Comparison of ENCODE assay signal across 8 cellular contexts in the genomic region with DNA sequence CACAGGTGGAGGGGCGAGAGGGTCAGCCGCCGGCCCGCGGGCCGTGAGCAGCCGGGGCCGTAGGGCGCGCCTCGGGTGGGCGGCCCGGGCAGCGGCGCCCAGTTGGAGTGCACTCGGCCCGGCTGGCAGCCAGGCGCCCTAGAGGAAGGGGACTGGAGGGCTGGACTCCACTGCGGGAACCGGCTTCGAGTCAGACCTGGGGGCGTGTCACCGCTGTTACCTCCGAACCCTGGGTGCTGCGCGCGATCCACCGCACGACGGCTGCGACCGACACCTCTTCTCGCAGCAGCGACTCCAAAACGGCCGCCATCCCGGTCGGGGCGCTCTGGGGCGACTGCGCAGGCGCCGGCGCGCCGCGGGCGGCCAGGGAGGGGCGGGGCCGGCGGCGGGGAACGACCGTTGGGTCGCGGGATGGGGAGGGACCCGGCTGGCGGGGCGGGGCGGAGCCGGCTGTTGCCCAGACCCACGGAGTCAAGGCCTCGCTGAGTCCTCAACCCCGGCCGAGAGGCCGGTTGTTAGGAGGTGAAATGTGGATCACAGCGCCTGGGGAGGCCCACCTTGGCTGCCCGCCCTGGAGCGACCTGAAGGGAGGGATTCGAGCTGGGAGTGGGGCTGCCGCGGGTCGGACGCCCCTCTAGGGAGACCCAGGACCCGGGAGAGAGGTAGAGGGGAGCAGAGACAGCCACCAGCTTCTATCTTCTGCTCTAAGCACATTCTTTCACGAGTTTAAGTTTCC. TPM values are rescaled to one million over a fixed set of nuclear protein-coding genes. Genes with fewer than 3 reads are reported as not detected.
DNase-seq lines count a peak whose midpoint lies in the region; ATAC-seq and TF ChIP-seq lines count a peak whose summit lies in the region.

A gene with protein sequence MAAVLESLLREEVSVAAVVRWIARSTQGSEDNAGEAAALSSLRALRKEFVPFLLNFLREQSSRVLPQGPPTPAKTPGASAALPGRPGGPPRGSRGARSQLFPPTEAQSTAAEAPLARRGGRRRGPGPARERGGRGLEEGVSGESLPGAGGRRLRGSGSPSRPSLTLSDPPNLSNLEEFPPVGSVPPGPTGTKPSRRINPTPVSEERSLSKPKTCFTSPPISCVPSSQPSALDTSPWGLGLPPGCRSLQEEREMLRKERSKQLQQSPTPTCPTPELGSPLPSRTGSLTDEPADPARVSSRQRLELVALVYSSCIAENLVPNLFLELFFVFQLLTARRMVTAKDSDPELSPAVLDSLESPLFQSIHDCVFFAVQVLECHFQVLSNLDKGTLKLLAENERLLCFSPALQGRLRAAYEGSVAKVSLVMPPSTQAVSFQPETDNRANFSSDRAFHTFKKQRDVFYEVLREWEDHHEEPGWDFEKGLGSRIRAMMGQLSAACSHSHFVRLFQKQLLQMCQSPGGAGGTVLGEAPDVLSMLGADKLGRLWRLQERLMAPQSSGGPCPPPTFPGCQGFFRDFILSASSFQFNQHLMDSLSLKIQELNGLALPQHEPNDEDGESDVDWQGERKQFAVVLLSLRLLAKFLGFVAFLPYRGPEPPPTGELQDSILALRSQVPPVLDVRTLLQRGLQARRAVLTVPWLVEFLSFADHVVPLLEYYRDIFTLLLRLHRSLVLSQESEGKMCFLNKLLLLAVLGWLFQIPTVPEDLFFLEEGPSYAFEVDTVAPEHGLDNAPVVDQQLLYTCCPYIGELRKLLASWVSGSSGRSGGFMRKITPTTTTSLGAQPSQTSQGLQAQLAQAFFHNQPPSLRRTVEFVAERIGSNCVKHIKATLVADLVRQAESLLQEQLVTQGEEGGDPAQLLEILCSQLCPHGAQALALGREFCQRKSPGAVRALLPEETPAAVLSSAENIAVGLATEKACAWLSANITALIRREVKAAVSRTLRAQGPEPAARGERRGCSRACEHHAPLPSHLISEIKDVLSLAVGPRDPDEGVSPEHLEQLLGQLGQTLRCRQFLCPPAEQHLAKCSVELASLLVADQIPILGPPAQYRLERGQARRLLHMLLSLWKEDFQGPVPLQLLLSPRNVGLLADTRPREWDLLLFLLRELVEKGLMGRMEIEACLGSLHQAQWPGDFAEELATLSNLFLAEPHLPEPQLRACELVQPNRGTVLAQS (minus strand): TSS at position 336 of the 736 bp plus-strand sequence. CDS start 26 bp downstream, at position 310.

- H3K79me2 ChIP-seq in mesendoderm (ENCODE audit: control insufficient read depth, insufficient read depth, low read length) = peaks cover 2% of the 10 kb centered on the region

- H3K9me3 Mint-ChIP-seq in CD4-positive, CD25-positive, alpha-beta regulatory T cell = no peaks in the 10 kb centered on the region

- H2BK5ac ChIP-seq in mesendoderm (ENCODE audit: low read length) = no peak within 1 kb of the TSS

- peak; percentile 87 to 91 (median 88) for DNase-seq in CD4-positive, CD25-positive, alpha-beta regulatory T cell
- DNase-seq in HL-60 (ENCODE audit: low read depth in 1 of 2, low spot score in 1 of 2) = peak; percentile 71 to 89
- peak; percentile 75 for DNase-seq in NOMO-1 treated with dmso at 0.1 percent for 144 hours (lab: John Stamatoyannopoulos, UW; ENCODE audit: unreplicated experiment)
- DNase-seq in activated CD8-positive, alpha-beta memory T cell treated with anti-CD3 and anti-CD28 coated beads for 48 hours (ENCODE audit: low read depth in 2 of 3, low spot score in 2 of 3) = peak; percentile 84 to 93 (median 87)
- DNase-seq in mesendoderm = peak; percentile 86
- DNase-seq in stimulated activated CD8-positive, alpha-beta memory T cell treated with anti-CD3 and anti-CD28 coated beads, Interleukin-12 subunit alpha, Interleukin-12 subunit beta, amount 100 ng/mL, for 24 hours (ENCODE audit: extremely low read depth) = peak; percentile 83

- H3K4ac ChIP-seq in mesendoderm (ENCODE audit: low read depth, low read length) = peak within 1 kb of the TSS; percentile 66

- peaks cover 10% of the 10 kb centered on the region for H3K36me3 Mint-ChIP-seq in CD4-positive, CD25-positive, alpha-beta regulatory T cell

- peak; percentile 90 for ATAC-seq in CD4-positive, CD25-positive, alpha-beta regulatory T cell (ENCODE audit: low read depth in 2 of 2)
- peak; percentile 77 for ATAC-seq in GM19452 (IDR thresholded peaks at IDR 0.05; ENCODE audit: unreplicated experiment)

- peak within 1 kb of the TSS; percentile 75 for H3K27ac ChIP-seq in CD4-positive, CD25-positive, alpha-beta regulatory T cell (ENCODE audit: insufficient read depth, low read length, poor library complexity, severe bottlenecking)
- H3K27ac ChIP-seq in HL-60 (replicated peaks) (peak within 1 kb of the TSS; percentile 86), mesendoderm (ENCODE audit: low read depth, low read length) (peak within 1 kb of the TSS; percentile 63)

- H2BK120ac ChIP-seq in mesendoderm (ENCODE audit: low read depth, low read length) = no peak within 1 kb of the TSS

- H3K4me3 Mint-ChIP-seq in CD4-positive, CD25-positive, alpha-beta regulatory T cell = peak within 1 kb of the TSS; percentile 77 to 89 (median 85)

- H2BK15ac ChIP-seq in mesendoderm (replicated peaks; ENCODE audit: low read depth) = no peak within 1 kb of the TSS

- H3K4me2 ChIP-seq in mesendoderm (ENCODE audit: low read length) = peak within 1 kb of the TSS; percentile 84

- WGBS in mesendoderm (ENCODE audit: extremely low coverage, insufficient coverage, low lambda C conversion rate) = no CpG with 5 or more reads among the region's 76 CpGs

- H4K5ac ChIP-seq in mesendoderm (ENCODE audit: low read length) = peak within 1 kb of the TSS; percentile 91

- no peak within 1 kb of the TSS for H3K23ac ChIP-seq in mesendoderm (ENCODE audit: low read length)

- H3K4me1 ChIP-seq in CD4-positive, CD25-positive, alpha-beta regulatory T cell (ENCODE audit: control insufficient read depth, insufficient read depth, low read length, poor library complexity, severe bottlenecking) = peaks cover 18% of the 10 kb centered on the region
- H3K4me1 ChIP-seq in endocrine pancreas (ENCODE audit: control insufficient read depth, insufficient read depth, low read length) (no peaks in the 10 kb centered on the region), mesendoderm (ENCODE audit: control insufficient read depth, low read depth, low read length) (peaks cover 4% of the 10 kb centered on the region)

- H3K27me3 Mint-ChIP-seq in CD4-positive, CD25-positive, alpha-beta regulatory T cell = no peaks in the 10 kb centered on the region

- H3K56ac ChIP-seq in mesendoderm (ENCODE audit: low read length) = peak within 1 kb of the TSS; percentile 95

- H3K79me1 ChIP-seq in mesendoderm (ENCODE audit: low read length) = peaks cover 3% of the 10 kb centered on the region

- peak within 1 kb of the TSS; percentile 80 for H3K9ac ChIP-seq in endocrine pancreas (ENCODE audit: control insufficient read depth, insufficient read depth, low read length)
- peak within 1 kb of the TSS; percentile 95 for H3K9ac ChIP-seq in mesendoderm (ENCODE audit: low read length)

- peaks cover 20% of the 10 kb centered on the region for H3K36me3 ChIP-seq in CD4-positive, CD25-positive, alpha-beta regulatory T cell (ENCODE audit: control insufficient read depth, insufficient read depth, low read length)
- H3K36me3 ChIP-seq in endocrine pancreas (ENCODE audit: control insufficient read depth, insufficient read depth, low read length) = no peaks in the 10 kb centered on the region
- peaks cover 10% of the 10 kb centered on the region for H3K36me3 ChIP-seq in mesendoderm (ENCODE audit: control insufficient read depth, insufficient read depth, low read length)

- H3K4me1 Mint-ChIP-seq in CD4-positive, CD25-positive, alpha-beta regulatory T cell = peaks cover 0 to 25% (median 12%) of the 10 kb centered on the region in 4 donors

- H3K18ac ChIP-seq in mesendoderm (ENCODE audit: low read length) = peak within 1 kb of the TSS; percentile 88

- peak within 1 kb of the TSS; percentile 30 for H4K8ac ChIP-seq in mesendoderm (ENCODE audit: low read depth, low read length)

- peak within 1 kb of the TSS; percentile 68 for H3K4me3 ChIP-seq in CD4-positive, CD25-positive, alpha-beta regulatory T cell (ENCODE audit: low read depth, low read length)
- H3K4me3 ChIP-seq in HL-60 (replicated peaks; ENCODE audit: insufficient read depth, low read length) (peak within 1 kb of the TSS; percentile 79), endocrine pancreas (ENCODE audit: control insufficient read depth, insufficient read depth, low read length) (peak within 1 kb of the TSS; percentile 57), mesendoderm (ENCODE audit: low read length) (peak within 1 kb of the TSS; percentile 79)

- no peak within 1 kb of the TSS for H2AK5ac ChIP-seq in mesendoderm (ENCODE audit: low read length)

- H3K27ac Mint-ChIP-seq in CD4-positive, CD25-positive, alpha-beta regulatory T cell = peak within 1 kb of the TSS; percentile 52 to 92 (median 91)

- H3K9me3 ChIP-seq in CD4-positive, CD25-positive, alpha-beta regulatory T cell (ENCODE audit: control insufficient read depth in 2 of 2, low read length in 2 of 2) = no peaks in the 10 kb centered on the region
- no peaks in the 10 kb centered on the region for H3K9me3 ChIP-seq in endocrine pancreas (ENCODE audit: control insufficient read depth, low read length)

- no peak for TF ChIP-seq CTCF in HL-60 (IDR thresholded peaks at IDR 0.05; ENCODE audit: insufficient read depth, low read length)

- H3K27me3 ChIP-seq in CD4-positive, CD25-positive, alpha-beta regulatory T cell (ENCODE audit: control insufficient read depth, insufficient read depth, low read length) = no peaks in the 10 kb centered on the region
- H3K27me3 ChIP-seq in HL-60 (ENCODE audit: insufficient read depth, poor library complexity, severe bottlenecking) (no peaks in the 10 kb centered on the region), endocrine pancreas (ENCODE audit: control insufficient read depth, insufficient read depth, low read length) (no peaks in the 10 kb centered on the region), mesendoderm (ENCODE audit: insufficient read depth, low read length, poor library complexity) (no peaks in the 10 kb centered on the region)

RNA-seq across cellular contexts. Expression of the gene that starts here (rescaled TPM):
- total RNA-seq in CD4-positive, CD25-positive, alpha-beta regulatory T cell = 26.9 TPM
- 1 to 10 TPM; 6.5 to 7.3 (median 6.8) TPM for polyA plus RNA-seq in CD4-positive, CD25-positive, alpha-beta regulatory T cell
- polyA plus RNA-seq in mesendoderm (2013, experiment 1 of 2) = 4.6 TPM
- 4.4 TPM for polyA plus RNA-seq in mesendoderm (2013, experiment 2 of 2)

Comparison
In these comparisons a context has a peak if more than half of its experiments do, and no peak if none do; other contexts are left out.
1. Peak in every context shown above with its lines: DNase-seq, ATAC-seq, H3K4me3 ChIP-seq and H3K27ac ChIP-seq.